ENCODE assay signal across 38 cellular contexts in genomic region chr5:107398703-107399102, GRCh38.
"Had no signal": no experiment of that assay in that cellular context is flagged by ENCODE, and none has a peak within 500 bp of the region (broad histone marks: within the 10 kb centered on the region; RNA-seq: fewer than 3 reads in every experiment).

No MANE protein-coding gene starts in this region.

- FAIRE-seq: bronchial epithelial cell, TTC549 had no signal

- H3K4me1 Mint-ChIP-seq: activated B cell treated with CpG ODN at 0.5 μM for 24 hours; activated CD4-positive, alpha-beta T cell treated with anti-CD3 and anti-CD28 coated beads, Interleukin-2, amount 10 ng/mL, durations not matched to agents 24 days and 14 days; activated T-helper 17 cell treated with anti-CD3 and anti-CD28 coated beads, Interleukin-2, amount 50 U/mL, for 72 hours had no signal

- H3K36me3 ChIP-seq: adrenal gland, cardiac muscle cell had no signal

- H3K9me3 ChIP-seq: adrenal gland had no signal

- H3K27me3 ChIP-seq: adrenal gland, cardiac muscle cell had no signal

- H3K4me3 Mint-ChIP-seq: activated B cell treated with CpG ODN at 0.5 μM for 24 hours; activated CD4-positive, alpha-beta memory T cell treated with anti-CD3 and anti-CD28 coated beads for 36 hours; activated CD4-positive, alpha-beta T cell treated with anti-CD3 and anti-CD28 coated beads, Interleukin-2, amount 10 ng/mL, durations not matched to agents 24 days and 14 days; activated CD8-positive, alpha-beta T cell treated with anti-CD3 and anti-CD28 coated beads for 36 hours; activated naive CD4-positive, alpha-beta T cell treated with anti-CD3 and anti-CD28 coated beads for 36 hours; activated naive CD8-positive, alpha-beta T cell treated with anti-CD3 and anti-CD28 coated beads for 36 hours; activated T-cell treated with anti-CD3 and anti-CD28 coated beads, Interleukin-2, amount 50 U/mL, for 4 hours; activated T-cell treated with anti-CD3 and anti-CD28 coated beads, Interleukin-2, amount 50 U/mL, for 72 hours; activated T-helper 1 cell treated with anti-CD3 and anti-CD28 coated beads, Interleukin-12 subunit alpha, Interleukin-12 subunit beta, Interleukin-2, Interleukin-4 antibody, amounts not matched to agents 30 ng/mL and 10 ng/mL and 1 ng/mL, durations not matched to agents 14 hours and 24 hours and 36 hours; activated T-helper 17 cell treated with anti-CD3 and anti-CD28 coated beads, Interleukin-2, amount 50 U/mL, for 72 hours; brain; central memory CD8-positive, alpha-beta T cell; T-helper 1 cell treated with Interleukin-12 subunit alpha and Interleukin-12 subunit beta and Interleukin-4 antibody, amounts not matched to agents 30 μg/mL and 1 μg/mL, for 36 hours; T-helper 2 cell treated with Interferon-gamma antibody and Interleukin-4, amounts not matched to agents 5 μg/mL and 100 μg/mL, for 36 hours had no signal

- H3K4me3 ChIP-seq: adrenal gland, cardiac muscle cell had no signal

- H3K27me3 Mint-ChIP-seq: central memory CD8-positive, alpha-beta T cell had no signal

- H3K9me3 Mint-ChIP-seq: activated B cell treated with CpG ODN at 0.5 μM for 24 hours; activated CD4-positive, alpha-beta memory T cell treated with anti-CD3 and anti-CD28 coated beads for 36 hours; activated CD4-positive, alpha-beta T cell treated with anti-CD3 and anti-CD28 coated beads, Interleukin-2, amount 10 ng/mL, durations not matched to agents 24 days and 14 days; activated CD8-positive, alpha-beta T cell treated with anti-CD3 and anti-CD28 coated beads for 36 hours; activated naive CD4-positive, alpha-beta T cell treated with anti-CD3 and anti-CD28 coated beads for 36 hours; activated naive CD4-positive, alpha-beta T cell treated with anti-CD3 and anti-CD28 coated beads, Interleukin-2, amount 50 U/mL, for 72 hours; activated naive CD8-positive, alpha-beta T cell treated with anti-CD3 and anti-CD28 coated beads for 36 hours; activated T-cell treated with anti-CD3 and anti-CD28 coated beads, Interleukin-2, amount 50 U/mL, for 4 hours; activated T-cell treated with anti-CD3 and anti-CD28 coated beads, Interleukin-2, amount 50 U/mL, for 72 hours; activated T-helper 1 cell treated with anti-CD3 and anti-CD28 coated beads, Interleukin-12 subunit alpha, Interleukin-12 subunit beta, Interleukin-2, Interleukin-4 antibody, amounts not matched to agents 30 ng/mL and 10 ng/mL and 1 ng/mL, durations not matched to agents 14 hours and 24 hours and 36 hours; activated T-helper 17 cell treated with anti-CD3 and anti-CD28 coated beads, Interleukin-2, amount 50 U/mL, for 72 hours; brain; central memory CD8-positive, alpha-beta T cell; T-helper 1 cell treated with Interleukin-12 subunit alpha and Interleukin-12 subunit beta and Interleukin-4 antibody, amounts not matched to agents 30 μg/mL and 1 μg/mL, for 36 hours; T-helper 2 cell treated with Interferon-gamma antibody and Interleukin-4, amounts not matched to agents 5 μg/mL and 100 μg/mL, for 36 hours had no signal

- ATAC-seq: activated CD8-positive, alpha-beta T cell treated with anti-CD3 and anti-CD28 coated beads for 36 hours; activated naive CD4-positive, alpha-beta T cell treated with anti-CD3 and anti-CD28 coated beads, Interleukin-2, amount 50 U/mL, for 72 hours; activated T-cell treated with anti-CD3 and anti-CD28 coated beads, Interleukin-2, amount 50 U/mL, for 4 hours; activated T-cell treated with anti-CD3 and anti-CD28 coated beads, Interleukin-2, amount 50 U/mL, for 72 hours; activated T-helper 17 cell treated with anti-CD3 and anti-CD28 coated beads, Interleukin-2, amount 50 U/mL, for 72 hours had no signal

- H3K36me3 Mint-ChIP-seq: activated CD4-positive, alpha-beta memory T cell treated with anti-CD3 and anti-CD28 coated beads for 36 hours; activated naive CD4-positive, alpha-beta T cell treated with anti-CD3 and anti-CD28 coated beads, Interleukin-2, amount 50 U/mL, for 72 hours; activated naive CD8-positive, alpha-beta T cell treated with anti-CD3 and anti-CD28 coated beads for 36 hours; brain had no signal

- DNase-seq: activated B cell treated with CpG ODN at 0.5 μM for 24 hours; activated CD4-positive, alpha-beta memory T cell treated with anti-CD3 and anti-CD28 coated beads for 36 hours; activated CD4-positive, alpha-beta T cell treated with anti-CD3 and anti-CD28 coated beads for 4 hours; activated CD4-positive, alpha-beta T cell treated with anti-CD3 and anti-CD28 coated beads, Interleukin-2, amount 10 ng/mL, durations not matched to agents 24 days and 14 days; activated CD4-positive, alpha-beta T cell treated with anti-CD3 and anti-CD28 coated beads, Interleukin-2, amount 50 U/mL, for 1 hour; activated CD4-positive, alpha-beta T cell treated with anti-CD3 and anti-CD28 coated beads, Interleukin-2, amount 50 U/mL, for 4 hours; activated CD4-positive, CD25-positive, alpha-beta regulatory T cell treated with anti-CD3 and anti-CD28 coated beads, Interleukin-2, amount 50 U/mL, for 72 hours; activated CD8-positive, alpha-beta memory T cell treated with anti-CD3 and anti-CD28 coated beads, Interleukin-2, amount 50 U/mL, for 4 hours; activated CD8-positive, alpha-beta T cell treated with anti-CD3 and anti-CD28 coated beads for 36 hours; activated effector memory CD4-positive, alpha-beta T cell treated with anti-CD3 and anti-CD28 coated beads, Interleukin-2, amount 50 U/mL, for 16 hours; activated gamma-delta T cell treated with Interleukin-2 at 50 U/mL for 16 hours; activated naive CD4-positive, alpha-beta T cell; activated naive CD4-positive, alpha-beta T cell treated with anti-CD3 and anti-CD28 coated beads for 36 hours; activated naive CD4-positive, alpha-beta T cell treated with anti-CD3 and anti-CD28 coated beads, Interleukin-2, amount 50 U/mL, for 16 hours; activated naive CD8-positive, alpha-beta T cell treated with anti-CD3 and anti-CD28 coated beads for 36 hours; activated T-cell treated with anti-CD3 and anti-CD28 coated beads for 4 hours; activated T-cell treated with anti-CD3 and anti-CD28 coated beads, Interleukin-2, amount 50 U/mL, for 1 hour; activated T-cell treated with anti-CD3 and anti-CD28 coated beads, Interleukin-2, amount 50 U/mL, for 4 hours; activated T-cell treated with anti-CD3 and anti-CD28 coated beads, Interleukin-2, amount 50 U/mL, for 72 hours; adrenal gland; amniotic stem cell; aorta; caudate nucleus; cerebellar nuclear complex; T-helper 1 cell; T-helper 2 cell; T-helper 9 cell had no signal

- H3K27ac Mint-ChIP-seq: activated B cell treated with CpG ODN at 0.5 μM for 24 hours; activated CD4-positive, alpha-beta memory T cell treated with anti-CD3 and anti-CD28 coated beads for 36 hours; activated CD4-positive, alpha-beta T cell treated with anti-CD3 and anti-CD28 coated beads, Interleukin-2, amount 10 ng/mL, durations not matched to agents 24 days and 14 days; activated CD8-positive, alpha-beta T cell treated with anti-CD3 and anti-CD28 coated beads for 36 hours; activated naive CD4-positive, alpha-beta T cell treated with anti-CD3 and anti-CD28 coated beads for 36 hours; activated naive CD4-positive, alpha-beta T cell treated with anti-CD3 and anti-CD28 coated beads, Interleukin-2, amount 50 U/mL, for 72 hours; activated naive CD8-positive, alpha-beta T cell treated with anti-CD3 and anti-CD28 coated beads for 36 hours; activated T-cell treated with anti-CD3 and anti-CD28 coated beads, Interleukin-2, amount 50 U/mL, for 72 hours; activated T-helper 1 cell treated with anti-CD3 and anti-CD28 coated beads, Interleukin-12 subunit alpha, Interleukin-12 subunit beta, Interleukin-2, Interleukin-4 antibody, amounts not matched to agents 30 ng/mL and 10 ng/mL and 1 ng/mL, durations not matched to agents 14 hours and 24 hours and 36 hours; activated T-helper 17 cell treated with anti-CD3 and anti-CD28 coated beads, Interleukin-2, amount 50 U/mL, for 72 hours; brain; T-helper 1 cell treated with Interleukin-12 subunit alpha and Interleukin-12 subunit beta and Interleukin-4 antibody, amounts not matched to agents 30 μg/mL and 1 μg/mL, for 36 hours; T-helper 2 cell treated with Interferon-gamma antibody and Interleukin-4, amounts not matched to agents 5 μg/mL and 100 μg/mL, for 36 hours had no signal

- H3K4me1 ChIP-seq: adrenal gland had no signal

- H3K27ac ChIP-seq: adrenal gland, cardiac muscle cell, VCaP had no signal
